In genomic region chr22:36481393-36482168, GRCh38 we compare ENCODE assay signal across 1 cellular context.
TF ChIP-seq lines count a peak whose summit lies in the region.

TSS of gene TXN2 (minus strand) at chr22:36481640. CDS start at chr22:36480837, 803 bp downstream.

TF ChIP-seq in GM23338, 12 proteins besides CTCF, POLR2A, EP300 and RAD21 (continued from another document):
- no peak for TF ChIP-seq ZNF462 (CRISPR knock-in tag; IDR thresholded peaks at IDR 0.05)
- no peak for TF ChIP-seq JUNB (IDR thresholded peaks at IDR 0.05; ENCODE audit: unreplicated experiment)
- TF ChIP-seq ZNF114 (CRISPR knock-in tag; IDR thresholded peaks at IDR 0.05) = no peak
- no peak for TF ChIP-seq REST (IDR thresholded peaks at IDR 0.05; ENCODE audit: unreplicated experiment)
- peak; percentile 95 for TF ChIP-seq CREB1 (CRISPR knock-in tag; IDR thresholded peaks at IDR 0.05; ENCODE audit: low read depth)
